Comparison of ENCODE assay signal across 18 cellular contexts in the genomic region with DNA sequence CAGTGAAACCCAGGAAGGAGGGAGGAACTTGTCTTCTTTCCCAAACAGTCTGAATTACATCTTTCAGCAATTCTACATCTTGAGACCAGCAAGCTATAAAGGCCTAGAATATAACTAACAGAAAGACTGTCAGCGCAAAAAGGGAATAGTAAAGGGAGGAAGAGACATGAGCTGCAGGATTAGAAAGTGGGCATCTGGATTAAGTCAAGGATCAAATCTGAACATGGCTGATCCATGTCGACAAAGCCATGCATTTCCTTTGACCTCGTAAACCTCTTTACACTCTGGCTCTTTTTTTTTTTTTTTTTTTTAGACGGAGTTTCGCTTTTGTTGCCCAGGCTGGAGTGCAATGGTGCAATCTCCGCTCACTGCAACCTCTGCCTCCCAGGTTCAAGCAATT. TPM values are rescaled to one million over a fixed set of nuclear protein-coding genes. Genes with fewer than 3 reads are reported as not detected.
DNase-seq lines count a peak whose midpoint lies in the region; FAIRE-seq and TF ChIP-seq lines count a peak whose summit lies in the region.
"Had no signal": no experiment of that assay in that cellular context is flagged by ENCODE, and none has a peak within 500 bp of the region (broad histone marks: within the 10 kb centered on the region; RNA-seq: fewer than 3 reads in every experiment).

No MANE protein-coding gene starts in this region.

- H4K8ac ChIP-seq in H1 (ENCODE audit: extremely low read depth, insufficient read depth, low read length), result no peak overlapping the region

- no peak overlapping the region for H4K5ac ChIP-seq in H1 (ENCODE audit: insufficient read length, low read depth, low read length)

- no peaks in the 10 kb centered on the region for H4K20me1 ChIP-seq in H1 (replicated peaks in 1 of 2; ENCODE audit: control insufficient read depth in 1 of 2, insufficient read depth in 2 of 2, low read length in 2 of 2)
- H4K20me1 ChIP-seq: BLaER1 had no signal

- FAIRE-seq in D721Med (lab: Jason Lieb, UNC) (peak; percentile 73), H1 (lab: Jason Lieb, UNC) (no peak), HTR-8/SVneo (lab: Jason Lieb, UNC) (no peak)
- FAIRE-seq: GM12878, GM18507 had no signal

- no peak overlapping the region for H3K56ac ChIP-seq in H1 (replicated peaks; ENCODE audit: insufficient read length, low read depth, low read length)

- no peak overlapping the region for H2BK20ac ChIP-seq in H1 (ENCODE audit: low read length)

- H3K27me3 ChIP-seq in H1 (replicated peaks in 1 of 4; ENCODE audit: control insufficient read depth in 3 of 4, extremely low read depth in 1 of 4, insufficient read depth in 3 of 4, low read length in 3 of 4), result no peaks in the 10 kb centered on the region
- H3K27me3 ChIP-seq in parathyroid adenoma (ENCODE audit: control insufficient read depth, insufficient read depth, low read length), result no peaks in the 10 kb centered on the region
- H3K27me3 ChIP-seq in SJCRH30, result no peaks in the 10 kb centered on the region
- H3K27me3 ChIP-seq: BLaER1 had no signal

- no peak overlapping the region for H2AK5ac ChIP-seq in H1 (ENCODE audit: low read depth, low read length)

- H3K79me2 ChIP-seq in H1 (ENCODE audit: control insufficient read depth in 1 of 2, insufficient read depth in 2 of 2, low read length in 2 of 2), result no peaks in the 10 kb centered on the region
- H3K79me2 ChIP-seq in parathyroid adenoma, result no peaks in the 10 kb centered on the region

- no peak overlapping the region for H2BK15ac ChIP-seq in H1 (ENCODE audit: low read length)

- H3K9me3 ChIP-seq in H1 (ENCODE audit: insufficient read depth in 2 of 2, low read depth in 1 of 2, low read length in 1 of 2) (peaks cover 0 to 2% of the 10 kb centered on the region in 2 experiments; a peak in 1 of 4 replicates), parathyroid adenoma (ENCODE audit: control insufficient read depth, low read length) (no peaks in the 10 kb centered on the region), SJCRH30 (replicated peaks) (no peaks in the 10 kb centered on the region)
- H3K9me3 ChIP-seq: BLaER1, Caco-2 had no signal

- TF ChIP-seq CTCF in D721Med (IDR thresholded peaks at IDR 0.05; ENCODE audit: insufficient read depth, missing control alignments), result no peak
- no peak for TF ChIP-seq CTCF in H1 (IDR thresholded peaks at IDR 0.05; ENCODE audit: control extremely low read depth in 1 of 3, insufficient read depth in 1 of 3, low read depth in 1 of 3, low read length in 3 of 3)
- TF ChIP-seq CTCF in parathyroid adenoma (IDR thresholded peaks at IDR 0.05), result no peak
- TF ChIP-seq CTCF in lower leg skin (IDR thresholded peaks at IDR 0.05), result no peak

- intact Hi-C loops in lower leg skin (cut with DNase I; ENCODE audit: low total_unique reads), result no loop called here

- no peak overlapping the region for H3K27ac ChIP-seq in H1 (ENCODE audit: low read depth, low read length)
- H3K27ac ChIP-seq in parathyroid adenoma, result no peak overlapping the region
- no peak overlapping the region for H3K27ac ChIP-seq in SJCRH30
- H3K27ac ChIP-seq: BLaER1 had no signal

- H3K23me2 ChIP-seq in H1 (ENCODE audit: low read depth, low read length), result no peaks in the 10 kb centered on the region

- H3K79me1 ChIP-seq in H1 (ENCODE audit: low read depth, low read length), result no peaks in the 10 kb centered on the region

- H2BK5ac ChIP-seq in H1 (ENCODE audit: low read depth, low read length), result no peak overlapping the region

- H2BK12ac ChIP-seq in H1 (ENCODE audit: low read depth, low read length), result no peak overlapping the region

- H3K14ac ChIP-seq in H1 (ENCODE audit: insufficient read length), result no peak overlapping the region

- 81% methylated on average over 5 of the region's 6 CpGs; no CpG with 5 or more reads in 1 of the 2 experiments for WGBS in H1 (ENCODE audit: extremely low coverage in 1 of 2, insufficient coverage in 1 of 2, insufficient read length in 1 of 2, insufficient replicate concordance in 2 of 2, low coverage in 1 of 2, low lambda C conversion rate in 2 of 2, missing lambda C conversion rate in 1 of 2), 2 experiments
- 70 to 75% methylated on average over 6 of the region's 6 CpGs for WGBS in lower leg skin, 2 donors

- no peak overlapping the region for H3K9ac ChIP-seq in H1 (replicated peaks in 1 of 4; ENCODE audit: extremely low read depth in 1 of 4, low read depth in 3 of 4, low read length in 3 of 4)
- no peak overlapping the region for H3K9ac ChIP-seq in parathyroid adenoma
- H3K9ac ChIP-seq: BLaER1 had no signal

- TF ChIP-seq EP300 in H1 (IDR thresholded peaks at IDR 0.05; ENCODE audit: borderline replicate concordance in 1 of 2, low read depth in 2 of 2, low read length in 2 of 2), result no peak

- no peak overlapping the region for H3K4me3 ChIP-seq in H1 (ENCODE audit: extremely low read depth in 1 of 4, insufficient read depth in 2 of 4, low read depth in 3 of 4, low read length in 4 of 4)
- H3K4me3 ChIP-seq in parathyroid adenoma (ENCODE audit: low read depth, low read length), result no peak overlapping the region
- H3K4me3 ChIP-seq in SJCRH30, result no peak overlapping the region
- no peak overlapping the region for H3K4me3 ChIP-seq in lower leg skin (ENCODE audit: low read depth, poor library complexity, severe bottlenecking)
- H3K4me3 ChIP-seq: BLaER1, GM12878 had no signal

- 0 out of 2 replicates have a peak overlapping the region, but pooled peaks have one; percentile 35 for H2AFZ ChIP-seq in H1 (ENCODE audit: low read length)
- peak overlapping the region; percentile 1 for H2AFZ ChIP-seq in parathyroid adenoma

- no peak overlapping the region for H2BK120ac ChIP-seq in H1 (replicated peaks; ENCODE audit: low read depth, low read length)

- no peak for DNase-seq in D721Med (ENCODE audit: insufficient read length, low spot score)
- peak; percentile 38 for DNase-seq in MV-4-11 (lab: John Stamatoyannopoulos, UW)
- DNase-seq in H1 (ENCODE audit: low read depth in 1 of 2, low spot score in 2 of 2), result no peak
- no peak for DNase-seq in SJCRH30
- no peak for DNase-seq in HTR-8/SVneo (ENCODE audit: insufficient read length, low spot score)
- no peak for DNase-seq in lower leg skin (ENCODE audit: low spot score in 2 of 2)
- DNase-seq: 8988T; AML-193; Caco-2; CD8-positive, alpha-beta memory T cell; DMS53; GOT3; HCEC 1CT; KG1 had no signal

- no peak for TF ChIP-seq POLR2A in H1 (IDR thresholded peaks at IDR 0.05; ENCODE audit: control extremely low read depth in 1 of 2, low read depth in 2 of 2, low read length in 2 of 2)
- no peak for TF ChIP-seq POLR2A in lower leg skin (IDR thresholded peaks at IDR 0.05)

- TF ChIP-seq RAD21 in H1 (IDR thresholded peaks at IDR 0.05 in 1 of 2, conservative IDR thresholded peaks at IDR 0.05 in 1 of 2; ENCODE audit: low read depth in 2 of 2, low read length in 2 of 2), result no peak

- H3K4me1 ChIP-seq in H1 (replicated peaks in 1 of 4; ENCODE audit: control insufficient read depth in 3 of 4, insufficient read depth in 4 of 4, low read length in 3 of 4) (no peaks in the 10 kb centered on the region), parathyroid adenoma (peaks cover 14% of the 10 kb centered on the region), SJCRH30 (no peaks in the 10 kb centered on the region)
- H3K4me1 ChIP-seq: BLaER1, Caco-2 had no signal

- CTCF ChIA-PET in H1 (lab: Charles Lee; ENCODE audit: partially characterized antibody), result interaction anchor here (0.6 to 1.5 kb wide), 3 partner anchors 190 to 1442 kb away, joined by 3 read pairs; no protein-coding TSS in a partner anchor

- H3K36me3 ChIP-seq in H1 (ENCODE audit: control insufficient read depth in 2 of 4, insufficient read depth in 4 of 4, low read length in 3 of 4) (no peaks in the 10 kb centered on the region), parathyroid adenoma (ENCODE audit: control insufficient read depth, insufficient read depth, low read length) (no peaks in the 10 kb centered on the region), SJCRH30 (no peaks in the 10 kb centered on the region)
- H3K36me3 ChIP-seq: BLaER1 had no signal

- no peak overlapping the region for H3K23ac ChIP-seq in H1 (ENCODE audit: insufficient read length)

- H3K4ac ChIP-seq in H1 (replicated peaks; ENCODE audit: insufficient read length, low read depth, low read length), result no peak overlapping the region

- H3K4me2 ChIP-seq in H1 (ENCODE audit: insufficient read depth in 1 of 2, low read depth in 2 of 2, low read length in 2 of 2) (no peak overlapping the region), parathyroid adenoma (ENCODE audit: low read length) (no peak overlapping the region)
- H3K4me2 ChIP-seq: BLaER1 had no signal

- no peak overlapping the region for H3K18ac ChIP-seq in H1 (ENCODE audit: extremely low read depth, low read length)

- POLR2A ChIA-PET in H1 (lab: Charles Lee; ENCODE audit: partially characterized antibody), result no interaction called here

- H4K91ac ChIP-seq in H1 (replicated peaks; ENCODE audit: insufficient read length, low read length), result no peak overlapping the region

TF ChIP-seq in H1, 55 proteins besides CTCF, POLR2A, EP300 and RAD21 (continues in another document):
- no peak for TF ChIP-seq RNF2 (IDR thresholded peaks at IDR 0.05; ENCODE audit: borderline replicate concordance, low read depth, low read length, missing control alignments, poor library complexity, severe bottlenecking)
- no peak for TF ChIP-seq ASH2L (IDR thresholded peaks at IDR 0.05; ENCODE audit: low read length)
- TF ChIP-seq TEAD4 (IDR thresholded peaks at IDR 0.05; ENCODE audit: low read depth, low read length), result no peak

RNA-seq across cellular contexts. Expression of a gene that starts 35.4 kb away (rescaled TPM):
- 1.9 and 2.0 TPM in 2 replicates for total RNA-seq in H1 (2021; fragmentation: NEBNext Ultra II Directional; extraction: Animal tissue kit (Norgen Biotek cat#: 25700))
- polyA plus RNA-seq in H1 (2011; rRNA removed), result 1.7 TPM in 2 replicates
- 1.8 TPM for polyA plus RNA-seq in H1 (2011; cell fraction: cytosol; rRNA removed)
- polyA plus RNA-seq in H1 (2011; cell fraction: nucleus; rRNA removed), result 4.4 TPM
- 2.2 to 3.5 TPM (median 2.4 TPM) in 4 replicates for polyA plus RNA-seq in H1 (2012, experiment 1 of 2)
- polyA plus RNA-seq in H1 (2012, experiment 2 of 2), result 0.07 TPM
- polyA plus RNA-seq in H1 (2013, experiment 1 of 2), result 1.4 TPM
- polyA plus RNA-seq in H1 (2013, experiment 2 of 2), result 1.5 TPM
- 1.9 and 3.5 TPM in 2 replicates for polyA minus RNA-seq in H1 (2011; rRNA and poly(A)+ RNA removed)
- 0.66 TPM for polyA minus RNA-seq in H1 (2011; cell fraction: cytosol; rRNA and poly(A)+ RNA removed)
- 6.8 TPM for polyA minus RNA-seq in H1 (2011; cell fraction: nucleus; rRNA and poly(A)+ RNA removed)
- total RNA-seq in SJCRH30 (2014; rRNA removed; shearing (Covaris generic)), result 1.3 and 1.6 TPM in 2 replicates
- 1 to 10 TPM in 2 of 4 donors, under 1 TPM in 2; 0.19 to 1.5 (median 0.87) TPM for total RNA-seq in lower leg skin
- polyA plus RNA-seq: CD8-positive, alpha-beta memory T cell had no signal

RNA-seq across cellular contexts. Expression of a gene that starts 36.5 kb away (rescaled TPM):
- total RNA-seq in H1 (2021; fragmentation: NEBNext Ultra II Directional; extraction: Animal tissue kit (Norgen Biotek cat#: 25700)), result 41.4 and 43.0 TPM in 2 replicates
- 8.1 and 9.1 TPM in 2 replicates for polyA plus RNA-seq in H1 (2011; rRNA removed)
- 11.8 TPM for polyA plus RNA-seq in H1 (2011; cell fraction: cytosol; rRNA removed)
- 5.7 TPM for polyA plus RNA-seq in H1 (2011; cell fraction: nucleus; rRNA removed)
- polyA plus RNA-seq in H1 (2012, experiment 1 of 2), result 18.4 to 29.8 TPM (median 22.9 TPM) in 4 replicates
- 4.6 TPM for polyA plus RNA-seq in H1 (2012, experiment 2 of 2)
- 27.8 TPM for polyA plus RNA-seq in H1 (2013, experiment 1 of 2)
- polyA plus RNA-seq in H1 (2013, experiment 2 of 2), result 28.6 TPM
- 11.7 and 19.4 TPM in 2 replicates for polyA minus RNA-seq in H1 (2011; rRNA and poly(A)+ RNA removed)
- 10.8 TPM for polyA minus RNA-seq in H1 (2011; cell fraction: cytosol; rRNA and poly(A)+ RNA removed)
- polyA minus RNA-seq in H1 (2011; cell fraction: nucleus; rRNA and poly(A)+ RNA removed), result 11.3 TPM
- total RNA-seq in SJCRH30 (2014; rRNA removed; shearing (Covaris generic)), result 53.4 and 59.2 TPM in 2 replicates
- total RNA-seq in lower leg skin, result 10 to 100 TPM; 19.5 to 36.1 (median 25.1) TPM
